In the genomic region with DNA sequence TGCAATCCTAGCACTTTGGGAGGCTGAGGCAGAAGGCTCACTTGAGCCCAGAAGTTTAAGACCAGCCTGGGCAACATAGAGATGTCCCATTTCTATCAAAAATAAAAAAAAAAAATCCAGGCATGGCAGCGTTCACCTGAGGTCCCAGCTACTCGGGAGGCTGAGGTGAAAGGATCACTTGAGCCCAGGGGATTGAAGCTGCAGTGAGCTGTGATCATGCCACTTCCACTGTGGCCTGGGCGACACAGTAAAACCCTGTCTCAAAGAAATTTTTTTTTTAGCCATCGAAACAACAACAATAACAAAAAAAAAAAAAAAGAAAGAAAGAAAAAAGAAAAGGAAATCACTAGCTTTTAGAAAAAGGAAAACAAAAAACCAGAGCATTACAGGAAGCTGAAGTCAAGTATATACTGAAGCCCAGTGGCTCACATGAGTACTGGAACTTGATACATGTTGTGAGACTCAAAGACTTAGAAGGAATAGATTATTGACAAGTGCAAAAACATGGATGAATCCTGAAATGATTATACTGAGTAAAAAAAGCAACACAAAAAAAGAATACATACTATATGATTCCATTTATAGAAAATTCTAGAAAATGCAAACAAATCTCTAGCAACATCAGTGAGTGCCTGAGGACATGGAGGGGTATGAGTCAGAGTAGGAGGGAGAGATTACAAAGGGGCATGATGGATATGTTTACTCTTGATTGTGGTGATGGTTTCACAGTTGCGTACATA, we compare ENCODE assay signal across 12 cellular contexts. TPM values are rescaled to one million over a fixed set of nuclear protein-coding genes. Genes with fewer than 3 reads are reported as not detected.
DNase-seq lines count a peak whose midpoint lies in the region; ATAC-seq and TF ChIP-seq lines count a peak whose summit lies in the region.
"Had no signal": no experiment of that assay in that cellular context is flagged by ENCODE, and none has a peak within 500 bp of the region (broad histone marks: within the 10 kb centered on the region; RNA-seq: fewer than 3 reads in every experiment).

No MANE protein-coding gene starts in this region.

- H3K27ac ChIP-seq in prostate gland (no peak overlapping the region), vagina (no peak overlapping the region)
- H3K27ac ChIP-seq: BLaER1 had no signal

- H3K36me3 Mint-ChIP-seq in activated naive CD4-positive, alpha-beta T cell treated with anti-CD3 and anti-CD28 coated beads, Interleukin-2, amount 10 ng/mL, durations not matched to agents 7 days and 5 days = peaks cover 4% of the 10 kb centered on the region
- H3K36me3 Mint-ChIP-seq in activated naive CD4-positive, alpha-beta T cell treated with anti-CD3 and anti-CD28 coated beads for 36 hours (ENCODE audit: low read depth) = peaks cover 3% of the 10 kb centered on the region
- no peaks in the 10 kb centered on the region for H3K36me3 Mint-ChIP-seq in activated T-helper 17 cell treated with anti-CD3 and anti-CD28 coated beads, Interleukin-2, amount 50 U/mL, for 72 hours (ENCODE audit: low read depth)
- no peaks in the 10 kb centered on the region for H3K36me3 Mint-ChIP-seq in stimulated activated effector memory CD8-positive, alpha-beta T cell treated with anti-CD3 and anti-CD28 coated beads, Interleukin-12 subunit alpha, Interleukin-12 subunit beta, amount 100 ng/mL, for 72 hours

- no peak overlapping the region for H3K4me3 Mint-ChIP-seq in activated naive CD4-positive, alpha-beta T cell treated with anti-CD3 and anti-CD28 coated beads, Interleukin-2, amount 10 ng/mL, durations not matched to agents 7 days and 5 days
- H3K4me3 Mint-ChIP-seq in activated naive CD4-positive, alpha-beta T cell treated with anti-CD3 and anti-CD28 coated beads for 36 hours = no peak overlapping the region
- H3K4me3 Mint-ChIP-seq in activated T-helper 17 cell treated with anti-CD3 and anti-CD28 coated beads, Interleukin-2, amount 50 U/mL, for 72 hours = peak overlapping the region; percentile 14
- H3K4me3 Mint-ChIP-seq in stimulated activated effector memory CD8-positive, alpha-beta T cell treated with anti-CD3 and anti-CD28 coated beads, Interleukin-12 subunit alpha, Interleukin-12 subunit beta, amount 100 ng/mL, for 72 hours = peak overlapping the region; percentile 26
- H3K4me3 Mint-ChIP-seq: activated naive CD8-positive, alpha-beta T cell had no signal

- H3K4me3 ChIP-seq in prostate gland = no peak overlapping the region
- no peak overlapping the region for H3K4me3 ChIP-seq in lower leg skin (ENCODE audit: low read depth, poor library complexity, severe bottlenecking)
- no peak overlapping the region for H3K4me3 ChIP-seq in vagina
- H3K4me3 ChIP-seq: BLaER1 had no signal

- no peaks in the 10 kb centered on the region for H3K27me3 Mint-ChIP-seq in activated naive CD4-positive, alpha-beta T cell treated with anti-CD3 and anti-CD28 coated beads, Interleukin-2, amount 10 ng/mL, durations not matched to agents 7 days and 5 days
- H3K27me3 Mint-ChIP-seq in activated naive CD4-positive, alpha-beta T cell treated with anti-CD3 and anti-CD28 coated beads for 36 hours (ENCODE audit: low read depth) = no peaks in the 10 kb centered on the region
- no peaks in the 10 kb centered on the region for H3K27me3 Mint-ChIP-seq in activated T-helper 17 cell treated with anti-CD3 and anti-CD28 coated beads, Interleukin-2, amount 50 U/mL, for 72 hours
- H3K27me3 Mint-ChIP-seq: activated naive CD8-positive, alpha-beta T cell had no signal

- no peaks in the 10 kb centered on the region for H3K27me3 ChIP-seq in prostate gland (replicated peaks; ENCODE audit: insufficient read depth)
- H3K27me3 ChIP-seq in vagina = no peaks in the 10 kb centered on the region
- H3K27me3 ChIP-seq: BLaER1 had no signal

- ATAC-seq in HG03521 (IDR thresholded peaks at IDR 0.05; ENCODE audit: unreplicated experiment) = peak; percentile 46
- peak; percentile 78 for ATAC-seq in activated T-helper 17 cell treated with anti-CD3 and anti-CD28 coated beads, Interleukin-2, amount 50 U/mL, for 72 hours (replicated peaks)
- ATAC-seq in stimulated activated effector memory CD8-positive, alpha-beta T cell treated with anti-CD3 and anti-CD28 coated beads, Interleukin-12 subunit alpha, Interleukin-12 subunit beta, amount 100 ng/mL, for 72 hours = peak; percentile 96

- no peaks in the 10 kb centered on the region for H3K9me3 ChIP-seq in prostate gland
- no peaks in the 10 kb centered on the region for H3K9me3 ChIP-seq in vagina

- TF ChIP-seq CTCF in prostate gland (IDR thresholded peaks at IDR 0.05) = no peak
- TF ChIP-seq CTCF in lower leg skin (IDR thresholded peaks at IDR 0.05) = no peak
- TF ChIP-seq CTCF in vagina (IDR thresholded peaks at IDR 0.05) = no peak

- H3K36me3 ChIP-seq in prostate gland (no peaks in the 10 kb centered on the region), vagina (no peaks in the 10 kb centered on the region)
- H3K36me3 ChIP-seq: BLaER1 had no signal

- WGBS in prostate gland = 71% methylated on average over 5 of the region's 5 CpGs
- WGBS in lower leg skin, 2 donors = 70 to 82% methylated on average over 5 of the region's 5 CpGs

- peak overlapping the region; percentile 77 for H3K27ac Mint-ChIP-seq in activated naive CD4-positive, alpha-beta T cell treated with anti-CD3 and anti-CD28 coated beads, Interleukin-2, amount 10 ng/mL, durations not matched to agents 7 days and 5 days
- H3K27ac Mint-ChIP-seq in activated naive CD4-positive, alpha-beta T cell treated with anti-CD3 and anti-CD28 coated beads for 36 hours = no peak overlapping the region
- H3K27ac Mint-ChIP-seq in activated T-helper 17 cell treated with anti-CD3 and anti-CD28 coated beads, Interleukin-2, amount 50 U/mL, for 72 hours = peak overlapping the region; percentile 78
- peak overlapping the region; percentile 11 for H3K27ac Mint-ChIP-seq in stimulated activated effector memory CD8-positive, alpha-beta T cell treated with anti-CD3 and anti-CD28 coated beads, Interleukin-12 subunit alpha, Interleukin-12 subunit beta, amount 100 ng/mL, for 72 hours
- H3K27ac Mint-ChIP-seq: activated naive CD8-positive, alpha-beta T cell had no signal

- H3K4me1 ChIP-seq in prostate gland (replicated peaks) (no peaks in the 10 kb centered on the region), vagina (peaks cover under 1% of the 10 kb centered on the region)

- peaks cover 58% of the 10 kb centered on the region for H3K4me1 Mint-ChIP-seq in activated naive CD4-positive, alpha-beta T cell treated with anti-CD3 and anti-CD28 coated beads, Interleukin-2, amount 10 ng/mL, durations not matched to agents 7 days and 5 days
- H3K4me1 Mint-ChIP-seq in activated naive CD4-positive, alpha-beta T cell treated with anti-CD3 and anti-CD28 coated beads for 36 hours (ENCODE audit: low read depth) = peaks cover 40% of the 10 kb centered on the region
- peaks cover 17% of the 10 kb centered on the region for H3K4me1 Mint-ChIP-seq in activated T-helper 17 cell treated with anti-CD3 and anti-CD28 coated beads, Interleukin-2, amount 50 U/mL, for 72 hours
- H3K4me1 Mint-ChIP-seq in stimulated activated effector memory CD8-positive, alpha-beta T cell treated with anti-CD3 and anti-CD28 coated beads, Interleukin-12 subunit alpha, Interleukin-12 subunit beta, amount 100 ng/mL, for 72 hours = peaks cover 27% of the 10 kb centered on the region

- no peak for DNase-seq in activated naive CD4-positive, alpha-beta T cell treated with anti-CD3 and anti-CD28 coated beads, Interleukin-2, amount 10 ng/mL, durations not matched to agents 7 days and 5 days
- no peak for DNase-seq in activated naive CD4-positive, alpha-beta T cell treated with anti-CD3 and anti-CD28 coated beads for 36 hours
- DNase-seq in stimulated activated effector memory CD8-positive, alpha-beta T cell treated with anti-CD3 and anti-CD28 coated beads, Interleukin-12 subunit alpha, Interleukin-12 subunit beta, amount 100 ng/mL, for 72 hours (ENCODE audit: low spot score in 2 of 2) = no peak
- DNase-seq in prostate gland (ENCODE audit: low spot score) = no peak
- no peak for DNase-seq in lower leg skin (ENCODE audit: low spot score in 2 of 2)
- DNase-seq in vagina (ENCODE audit: extremely low spot score in 2 of 2) = no peak
- DNase-seq: small intestine; stimulated activated naive CD4-positive, alpha-beta T cell treated with Interleukin-2 at 50 U/mL for 16 hours had no signal

- intact Hi-C loops in activated naive CD4-positive, alpha-beta T cell treated with anti-CD3 and anti-CD28 coated beads for 36 hours (cut with micrococcal nuclease) = loop anchor here (1.0 to 10.0 kb wide), 5 partner anchors 21 to 1518 kb away; no protein-coding TSS in a partner anchor
- intact Hi-C loops in prostate gland (cut with DNase I) (no loop called here), lower leg skin (cut with DNase I; ENCODE audit: low total_unique reads) (no loop called here), vagina (cut with DNase I) (no loop called here)

- CTCF ChIA-PET in activated naive CD4-positive, alpha-beta T cell treated with anti-CD3 and anti-CD28 coated beads, Interleukin-2, amount 10 ng/mL, durations not matched to agents 7 days and 5 days (lab: Charles Lee) = interaction anchor here (0.6 to 1.7 kb wide), 10 partner anchors 10 to 311 kb away, joined by 3 to 5 read pairs (median 3); no protein-coding TSS in a partner anchor
- CTCF ChIA-PET in activated naive CD4-positive, alpha-beta T cell treated with anti-CD3 and anti-CD28 coated beads for 36 hours (lab: Charles Lee) = interaction anchor here (0.6 to 2.1 kb wide), 7 partner anchors 9 to 906 kb away, joined by 3 to 6 read pairs (median 3); no protein-coding TSS in a partner anchor

- TF ChIP-seq POLR2A in prostate gland (IDR thresholded peaks at IDR 0.05) = no peak
- TF ChIP-seq POLR2A in lower leg skin (IDR thresholded peaks at IDR 0.05) = no peak
- no peak for TF ChIP-seq POLR2A in vagina (IDR thresholded peaks at IDR 0.05)

- peaks cover 5% of the 10 kb centered on the region for H3K9me3 Mint-ChIP-seq in activated naive CD4-positive, alpha-beta T cell treated with anti-CD3 and anti-CD28 coated beads, Interleukin-2, amount 10 ng/mL, durations not matched to agents 7 days and 5 days
- peaks cover 4% of the 10 kb centered on the region for H3K9me3 Mint-ChIP-seq in activated naive CD4-positive, alpha-beta T cell treated with anti-CD3 and anti-CD28 coated beads for 36 hours
- H3K9me3 Mint-ChIP-seq in activated T-helper 17 cell treated with anti-CD3 and anti-CD28 coated beads, Interleukin-2, amount 50 U/mL, for 72 hours = no peaks in the 10 kb centered on the region
- H3K9me3 Mint-ChIP-seq in stimulated activated effector memory CD8-positive, alpha-beta T cell treated with anti-CD3 and anti-CD28 coated beads, Interleukin-12 subunit alpha, Interleukin-12 subunit beta, amount 100 ng/mL, for 72 hours = no peaks in the 10 kb centered on the region

RNA-seq across cellular contexts. Expression of a gene that starts 6.1 kb away (rescaled TPM):
- 10 to 100 TPM; 16.6 TPM for total RNA-seq in activated naive CD4-positive, alpha-beta T cell treated with anti-CD3 and anti-CD28 coated beads for 36 hours
- 10 to 100 TPM; 38.4 to 54.1 TPM for total RNA-seq in activated T-helper 17 cell treated with anti-CD3 and anti-CD28 coated beads, Interleukin-2, amount 50 U/mL, for 72 hours
- total RNA-seq in prostate gland = 10 to 100 TPM; 32.3 to 41.5 TPM
- total RNA-seq in lower leg skin = 10 to 100 TPM; 38.8 to 54.7 (median 50.5) TPM
- 40.0 TPM for total RNA-seq in vagina

Comparison
In these comparisons a context has a peak if more than half of its experiments do, and no peak if none do; other contexts are left out.
1. H3K4me3 Mint-ChIP-seq: peak in activated T-helper 17 cell treated with anti-CD3 and anti-CD28 coated beads, Interleukin-2, amount 50 U/mL, for 72 hours (single experiment) and stimulated activated effector memory CD8-positive, alpha-beta T cell treated with anti-CD3 and anti-CD28 coated beads, Interleukin-12 subunit alpha, Interleukin-12 subunit beta, amount 100 ng/mL, for 72 hours (single experiment); none in activated naive CD4-positive, alpha-beta T cell treated with anti-CD3 and anti-CD28 coated beads, Interleukin-2, amount 10 ng/mL, durations not matched to agents 7 days and 5 days (single experiment) and activated naive CD4-positive, alpha-beta T cell treated with anti-CD3 and anti-CD28 coated beads for 36 hours (single experiment).
2. ATAC-seq: peak in every context shown above with its lines; median percentile 96 in stimulated activated effector memory CD8-positive, alpha-beta T cell treated with anti-CD3 and anti-CD28 coated beads, Interleukin-12 subunit alpha, Interleukin-12 subunit beta, amount 100 ng/mL, for 72 hours; 78 in activated T-helper 17 cell treated with anti-CD3 and anti-CD28 coated beads, Interleukin-2, amount 50 U/mL, for 72 hours; 46 in HG03521.